Comparison of ENCODE assay signal across 22 cellular contexts in genomic region chr10:48838830-48839229, GRCh38.
"Had no signal": no experiment of that assay in that cellular context is flagged by ENCODE, and none has a peak within 500 bp of the region (broad histone marks: within the 10 kb centered on the region; RNA-seq: fewer than 3 reads in every experiment).

No MANE protein-coding gene starts in this region.

- H3K27ac Mint-ChIP-seq: activated T-helper 17 cell treated with anti-CD3 and anti-CD28 coated beads, Interleukin-2, amount 50 U/mL, for 72 hours; stimulated activated naive CD8-positive, alpha-beta T cell treated with anti-CD3 and anti-CD28 coated beads, Interleukin-15, Interleukin-2, amounts not matched to agents 100 ng/mL and 50 ng/mL, for 24 hours had no signal

- H3K4me1 Mint-ChIP-seq: activated T-helper 17 cell treated with anti-CD3 and anti-CD28 coated beads, Interleukin-2, amount 50 U/mL, for 72 hours; central memory CD8-positive, alpha-beta T cell had no signal

- H3K9me3 Mint-ChIP-seq: activated T-helper 17 cell treated with anti-CD3 and anti-CD28 coated beads, Interleukin-2, amount 50 U/mL, for 72 hours; central memory CD8-positive, alpha-beta T cell; stimulated activated naive CD8-positive, alpha-beta T cell treated with anti-CD3 and anti-CD28 coated beads, Interleukin-15, Interleukin-2, amounts not matched to agents 100 ng/mL and 50 ng/mL, for 24 hours had no signal

- DNase-seq: activated CD4-positive, alpha-beta T cell treated with anti-CD3 and anti-CD28 coated beads, Interleukin-2, amount 50 U/mL, for 4 hours; activated CD4-positive, CD25-positive, alpha-beta regulatory T cell treated with anti-CD3 and anti-CD28 coated beads, Interleukin-2, amount 50 U/mL, for 72 hours; activated naive CD4-positive, alpha-beta T cell treated with Interleukin-2 at 50 U/mL for 16 hours; anterior cingulate cortex; brain microvascular endothelial cell; effector CD4-positive, alpha-beta T cell; esophagus squamous epithelium; hippocampal formation; left ventricle myocardium superior; mesenchymal stem cell; pancreas; small intestine; stimulated activated CD4-positive, alpha-beta T cell treated with anti-CD3 and anti-CD28 coated beads, Interleukin-4, amount 100 ng/mL, for 4 hours; stimulated activated CD8-positive, alpha-beta memory T cell treated with anti-CD3 and anti-CD28 coated beads, Interleukin-4, amount 100 ng/mL, for 48 hours; T-helper 1 cell; T1000; trophoblast cell had no signal

- H3K4me3 Mint-ChIP-seq: activated T-helper 17 cell treated with anti-CD3 and anti-CD28 coated beads, Interleukin-2, amount 50 U/mL, for 72 hours; central memory CD8-positive, alpha-beta T cell; stimulated activated naive CD8-positive, alpha-beta T cell treated with anti-CD3 and anti-CD28 coated beads, Interleukin-15, Interleukin-2, amounts not matched to agents 100 ng/mL and 50 ng/mL, for 24 hours had no signal

- H3K27ac ChIP-seq: brain microvascular endothelial cell, coronary artery, esophagus squamous epithelium, pancreas, suprapubic skin had no signal

- ATAC-seq: activated T-helper 17 cell treated with anti-CD3 and anti-CD28 coated beads, Interleukin-2, amount 50 U/mL, for 72 hours; left ventricle myocardium superior; pancreas had no signal

- H3K4me1 ChIP-seq: esophagus squamous epithelium, pancreas, suprapubic skin had no signal

- H3K27me3 ChIP-seq: esophagus squamous epithelium, pancreas, suprapubic skin had no signal

- H3K9me3 ChIP-seq: esophagus squamous epithelium, pancreas, suprapubic skin had no signal

- H3K36me3 ChIP-seq: brain microvascular endothelial cell, esophagus squamous epithelium, pancreas, suprapubic skin had no signal

- H3K27me3 Mint-ChIP-seq: stimulated activated naive CD8-positive, alpha-beta T cell treated with anti-CD3 and anti-CD28 coated beads, Interleukin-15, Interleukin-2, amounts not matched to agents 100 ng/mL and 50 ng/mL, for 24 hours had no signal

- H3K4me3 ChIP-seq: coronary artery, esophagus squamous epithelium, pancreas, suprapubic skin had no signal
